9 cellular contexts compared by ENCODE assay signal in the genomic region with DNA sequence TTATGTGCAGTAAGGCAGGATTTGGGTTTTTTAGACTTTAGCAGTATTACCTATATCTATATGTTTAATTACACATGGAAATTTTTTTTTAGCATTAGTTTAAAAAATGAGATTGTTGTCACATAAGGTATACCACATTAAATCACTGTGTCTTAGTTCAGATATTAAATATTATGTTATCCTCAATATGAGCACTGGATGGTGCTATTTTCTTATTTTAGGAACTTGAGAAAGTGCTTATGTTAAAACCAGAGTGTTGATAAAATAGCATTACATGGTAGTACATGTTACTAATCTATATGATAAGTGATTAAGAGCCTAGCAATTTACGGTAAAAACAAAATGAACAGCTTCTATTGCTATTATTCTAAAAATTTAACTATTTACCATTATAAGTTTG. TPM values are rescaled to one million over a fixed set of nuclear protein-coding genes. Genes with fewer than 3 reads are reported as not detected.
A peak's percentile ranks its signal among the peaks of the same experiment; 100 is the strongest.
DNase-seq lines count a peak whose midpoint lies in the region; ATAC-seq and TF ChIP-seq lines count a peak whose summit lies in the region.
"Had no signal": no experiment of that assay in that cellular context is flagged by ENCODE, and none has a peak within 500 bp of the region (broad histone marks: within the 10 kb centered on the region; RNA-seq: fewer than 3 reads in every experiment).

No MANE protein-coding gene starts in this region.

- DNase-seq in Calu3 (no peak), MV-4-11 (lab: John Stamatoyannopoulos, UW) (peak; percentile 16), body of pancreas (no peak), myocyte (ENCODE audit: low read depth) (peak; percentile 56), occipital lobe (lab: John Stamatoyannopoulos, UW) (no peak), NK-92 (lab: John Stamatoyannopoulos, UW; ENCODE audit: unreplicated experiment) (no peak)
- DNase-seq in stimulated activated naive CD4-positive, alpha-beta T cell treated with Interleukin-2 at 50 U/mL for 16 hours (lab: John Stamatoyannopoulos, UW), result no peak

- H3K9me3 Mint-ChIP-seq in Calu3 (ENCODE audit: low read depth, unreplicated experiment), result peaks cover 3% of the 10 kb centered on the region
- H3K9me3 Mint-ChIP-seq: stimulated activated naive CD8-positive, alpha-beta T cell treated with anti-CD3 and anti-CD28 coated beads, Interleukin-15, Interleukin-2, amounts not matched to agents 100 ng/mL and 50 ng/mL, for 24 hours had no signal

- no peak overlapping the region for H3K4me3 ChIP-seq in body of pancreas

- H3K36me3 ChIP-seq in body of pancreas (replicated peaks in 1 of 2; ENCODE audit: insufficient read depth in 1 of 2, low read depth in 2 of 2), result peaks cover 0 to 14% of the 10 kb centered on the region in 2 donors

- H3K36me3 Mint-ChIP-seq in Calu3 (ENCODE audit: insufficient read depth, unreplicated experiment), result peaks cover 17% of the 10 kb centered on the region

- H3K4me1 ChIP-seq in body of pancreas, result no peaks in the 10 kb centered on the region

- no peaks in the 10 kb centered on the region for H3K27me3 ChIP-seq in body of pancreas

- no peak for TF ChIP-seq POLR2A in body of pancreas (IDR thresholded peaks at IDR 0.05)

- no peaks in the 10 kb centered on the region for H3K4me1 Mint-ChIP-seq in Calu3 (ENCODE audit: low read depth, unreplicated experiment)

- no peaks in the 10 kb centered on the region for H3K9me3 ChIP-seq in body of pancreas

- CTCF ChIA-PET in Calu3 (lab: Charles Lee), result interaction anchor here (0.9 to 1.3 kb wide), 3 partner anchors 440 to 701 kb away, joined by 3 to 9 read pairs (median 3); no protein-coding TSS in a partner anchor

- H3K4me3 Mint-ChIP-seq in Calu3 (ENCODE audit: low read depth, unreplicated experiment), result no peak overlapping the region
- H3K4me3 Mint-ChIP-seq: stimulated activated naive CD8-positive, alpha-beta T cell treated with anti-CD3 and anti-CD28 coated beads, Interleukin-15, Interleukin-2, amounts not matched to agents 100 ng/mL and 50 ng/mL, for 24 hours had no signal

- intact Hi-C loops in Calu3 (cut with micrococcal nuclease; ENCODE audit: unreplicated experiment) (loop anchor here (1.0 to 5.0 kb wide), 3 partner anchors 167 to 622 kb away; no protein-coding TSS in a partner anchor), body of pancreas (cut with DNase I) (no loop called here)

- no peak overlapping the region for H3K27ac ChIP-seq in body of pancreas

- ATAC-seq in body of pancreas (no peak), GM18519 (IDR thresholded peaks at IDR 0.05; ENCODE audit: low FRiP score, unreplicated experiment) (no peak)

- peak; percentile 46 for TF ChIP-seq CTCF in Calu3 (IDR thresholded peaks at IDR 0.05; ENCODE audit: unreplicated experiment)
- peak in 6 of 7 experiments; percentile 16 to 52 (median 38) for TF ChIP-seq CTCF in body of pancreas (IDR thresholded peaks at IDR 0.05)

- H3K27me3 Mint-ChIP-seq in Calu3 (ENCODE audit: unreplicated experiment), result no peaks in the 10 kb centered on the region
- H3K27me3 Mint-ChIP-seq: stimulated activated naive CD8-positive, alpha-beta T cell treated with anti-CD3 and anti-CD28 coated beads, Interleukin-15, Interleukin-2, amounts not matched to agents 100 ng/mL and 50 ng/mL, for 24 hours had no signal

- BruUV-seq in Calu3 (replicated peaks; lab: Mats Ljungman, UMichigan), result no TSS peak

- WGBS in body of pancreas, 2 donors, result 50 to 69% methylated on average over 1 of the region's 1 CpG

- H3K27ac Mint-ChIP-seq in Calu3 (ENCODE audit: unreplicated experiment), result no peak overlapping the region
- H3K27ac Mint-ChIP-seq: stimulated activated naive CD8-positive, alpha-beta T cell treated with anti-CD3 and anti-CD28 coated beads, Interleukin-15, Interleukin-2, amounts not matched to agents 100 ng/mL and 50 ng/mL, for 24 hours had no signal

RNA-seq across cellular contexts. Expression of a gene that starts 28.8 kb away (rescaled TPM):
- total RNA-seq in Calu3 (2022), result 38.2 and 46.5 TPM in 2 replicates
- 10 to 100 TPM; 42.5 to 44.6 TPM for total RNA-seq in body of pancreas
- 84.2 and 88.2 TPM in 2 replicates for total RNA-seq in myocyte
- polyA plus RNA-seq in myocyte (2012), result 9.1 TPM
- total RNA-seq in occipital lobe, result 86.4 TPM

RNA-seq across cellular contexts. Expression of a gene that starts 45.1 kb away (rescaled TPM):
- total RNA-seq in Calu3 (2022) (25.2 and 25.7 TPM in 2 replicates), body of pancreas (10 to 100 TPM; 15.8 to 34.8 TPM), myocyte (15.5 and 17.5 TPM in 2 replicates), occipital lobe (10.9 TPM)
- 7.3 TPM for polyA plus RNA-seq in myocyte (2012)

RNA-seq across cellular contexts. Expression of a gene that starts 59.8 kb away (rescaled TPM):
- total RNA-seq in Calu3 (2022), result 1.3 and 3.2 TPM in 2 replicates
- total RNA-seq in body of pancreas, result 10 to 100 TPM; 13.8 to 16.9 TPM
- total RNA-seq in myocyte, result 0.88 and 2.2 TPM in 2 replicates
- polyA plus RNA-seq in myocyte (2012), result 0.35 TPM
- 0.62 TPM for total RNA-seq in occipital lobe

Comparison
In these comparisons a context has a peak if more than half of its experiments do, and no peak if none do; other contexts are left out.
1. DNase-seq: peak in MV-4-11 (single experiment) and myocyte (single experiment); none in Calu3 (single experiment), body of pancreas (0 of 4), occipital lobe (single experiment), NK-92 (single experiment) and stimulated activated naive CD4-positive, alpha-beta T cell treated with Interleukin-2 at 50 U/mL for 16 hours (single experiment).